1 cellular context compared by ENCODE assay signal in the genomic region with DNA sequence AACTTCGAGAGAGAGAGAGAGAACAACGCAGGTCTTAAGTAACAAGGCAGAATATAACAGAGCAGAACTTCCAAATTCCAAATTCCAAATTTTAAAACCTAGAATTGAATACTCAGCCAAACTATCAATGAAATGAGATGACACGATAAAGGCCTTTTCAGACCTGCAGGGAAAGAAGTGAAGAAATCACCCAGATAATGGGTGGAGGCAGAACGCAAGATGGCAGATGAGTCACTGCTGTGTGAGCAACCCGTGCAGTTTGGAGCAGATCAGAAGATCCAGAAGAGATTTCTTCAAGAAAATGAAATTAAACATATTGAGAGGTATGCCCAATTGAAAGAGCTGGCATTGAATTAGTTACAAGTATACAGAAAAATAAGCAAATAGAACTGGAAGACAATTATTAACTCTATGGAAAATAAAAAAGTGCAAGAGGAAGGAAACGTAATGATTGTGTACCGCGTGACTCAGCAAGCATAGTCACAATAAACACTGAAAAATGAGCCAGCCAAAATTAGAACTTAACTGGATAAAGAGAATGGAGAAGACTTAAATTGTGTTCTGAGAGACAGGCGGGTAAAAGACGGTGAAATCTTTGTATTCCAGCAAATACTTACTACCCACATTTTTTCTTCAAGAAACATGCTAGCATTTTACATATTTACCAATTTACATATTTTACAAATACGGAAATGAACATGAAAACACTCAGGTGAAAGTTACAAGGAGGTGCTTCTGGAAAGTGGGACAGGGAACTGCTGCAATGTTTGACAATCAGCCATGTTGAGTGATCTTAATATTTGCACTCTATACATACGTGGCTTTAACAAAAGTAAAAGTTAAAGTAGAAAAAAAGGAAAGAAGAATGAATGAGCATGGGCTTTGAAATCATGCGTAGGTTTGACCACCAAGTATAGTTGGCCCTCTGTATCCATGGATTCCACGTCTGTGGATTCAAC.
A peak's percentile ranks its signal among the peaks of the same experiment; 100 is the strongest.
TF ChIP-seq lines count a peak whose summit lies in the region.

No MANE protein-coding gene starts in this region.

TF ChIP-seq in K562, 482 proteins besides CTCF, POLR2A, EP300 and RAD21 (continued from another document and continues in another):
- TF ChIP-seq STAT5A (IDR thresholded peaks at IDR 0.05; ENCODE audit: borderline replicate concordance, low read length) (0 out of 2 replicates have a peak, but pooled peaks have one; percentile 4), TAF9B (IDR thresholded peaks at IDR 0.05; ENCODE audit: partially characterized antibody) (peak; percentile 71), LCOR (CRISPR knock-in tag; IDR thresholded peaks at IDR 0.05) (0 out of 2 replicates have a peak, but pooled peaks have one; percentile 60), KDM5B (IDR thresholded peaks at IDR 0.05; ENCODE audit: insufficient replicate concordance, low read depth, low read length) (peak; percentile 61), RUNX1 (IDR thresholded peaks at IDR 0.05; ENCODE audit: low read depth) (no peak), CXXC5 (CRISPR knock-in tag; IDR thresholded peaks at IDR 0.05) (peak; percentile 61), RAD51 (IDR thresholded peaks at IDR 0.05; ENCODE audit: borderline replicate concordance, low read depth) (peak; percentile 24; the same call in 1 of the 2 replicates), ZFX (CRISPR knock-in tag; IDR thresholded peaks at IDR 0.05) (peak; percentile 40; the same call in 1 of the 2 replicates), ZNF778 (CRISPR knock-in tag; IDR thresholded peaks at IDR 0.05) (no peak), THRAP3 (IDR thresholded peaks at IDR 0.05; ENCODE audit: borderline replicate concordance) (no peak; the same call in 1 of the 2 replicates), ZFP1 (CRISPR knock-in tag; IDR thresholded peaks at IDR 0.05) (peak; percentile 94), ATF1 (CRISPR knock-in tag; IDR thresholded peaks at IDR 0.05) (no peak), ATF1 (tag; IDR thresholded peaks at IDR 0.05) (peak; percentile 78), NRF1 (conservative IDR thresholded peaks at IDR 0.05 in 1 of 2, IDR thresholded peaks at IDR 0.05 in 1 of 2) (0 out of 4 replicates have a peak, but pooled peaks of 1 of the 2 experiments have one; percentile 21), RBBP5 (IDR thresholded peaks at IDR 0.05; ENCODE audit: borderline replicate concordance, insufficient read depth, low read length, poor library complexity, severe bottlenecking) (no peak), SNIP1 (IDR thresholded peaks at IDR 0.05; ENCODE audit: low read depth) (0 out of 2 replicates have a peak, but pooled peaks have one; percentile 29), EWSR1 (IDR thresholded peaks at IDR 0.05; ENCODE audit: borderline replicate concordance, low read depth, partially characterized antibody) (no peak), BRCA1 (IDR thresholded peaks at IDR 0.05) (no peak), BRCA1 (CRISPR knock-in tag; IDR thresholded peaks at IDR 0.05) (no peak), MCM7 (IDR thresholded peaks at IDR 0.05) (peak in 1 of 2 experiments; percentile 57; a peak in 1 of 4 replicates), SP1 (CRISPR knock-in tag; IDR thresholded peaks at IDR 0.05) (no peak), SMARCE1 (IDR thresholded peaks at IDR 0.05) (peak; percentile 98), SMARCC2 (IDR thresholded peaks at IDR 0.05; ENCODE audit: low read depth) (peak; percentile 95), ZNF41 (CRISPR knock-in tag; conservative IDR thresholded peaks at IDR 0.05) (0 out of 2 replicates have a peak, but pooled peaks have one; percentile 15), CEBPB (tag; IDR thresholded peaks at IDR 0.05) (peak; percentile 95), ETV5 (CRISPR knock-in tag; IDR thresholded peaks at IDR 0.05; ENCODE audit: low read depth) (no peak), JUN (IDR thresholded peaks at IDR 0.05; ENCODE audit: borderline replicate concordance, low read depth, low read length) (peak; percentile 91), JUN (CRISPR knock-in tag; IDR thresholded peaks at IDR 0.05; ENCODE audit: borderline replicate concordance) (no peak), FOSL1 (tag; conservative IDR thresholded peaks at IDR 0.05) (peak; percentile 100), RBFOX2 (IDR thresholded peaks at IDR 0.05; ENCODE audit: low read depth, low read length) (no peak), BHLHE40 (IDR thresholded peaks at IDR 0.05; ENCODE audit: low read length) (peak; percentile 87), SMARCB1 (IDR thresholded peaks at IDR 0.05; ENCODE audit: insufficient read length, low read depth) (peak; percentile 43), POLR2G (IDR thresholded peaks at IDR 0.05; ENCODE audit: low read depth, low read length) (no peak), ZNF766 (CRISPR knock-in tag; conservative IDR thresholded peaks at IDR 0.05) (peak; percentile 89), TOE1 (IDR thresholded peaks at IDR 0.05; ENCODE audit: borderline replicate concordance) (0 out of 2 replicates have a peak, but pooled peaks have one; percentile 59), TOE1 (CRISPR knock-in tag; IDR thresholded peaks at IDR 0.05; ENCODE audit: borderline replicate concordance, low read depth) (no peak), MYNN (IDR thresholded peaks at IDR 0.05) (0 out of 2 replicates have a peak, but pooled peaks have one; percentile 18), MYNN (CRISPR knock-in tag; IDR thresholded peaks at IDR 0.05) (no peak), MEF2D (tag; conservative IDR thresholded peaks at IDR 0.05; ENCODE audit: low read depth) (peak; percentile 74), BCOR (IDR thresholded peaks at IDR 0.05) (peak; percentile 63), FOXM1 (IDR thresholded peaks at IDR 0.05; ENCODE audit: low read depth) (no peak), FOXM1 (CRISPR knock-in tag; IDR thresholded peaks at IDR 0.05; ENCODE audit: low read depth) (no peak), MAFF (IDR thresholded peaks at IDR 0.05; ENCODE audit: low read length) (peak; percentile 88), ARID1B (IDR thresholded peaks at IDR 0.05) (peak; percentile 91), ZBTB17 (CRISPR knock-in tag; IDR thresholded peaks at IDR 0.05) (peak; percentile 57; the same call in 1 of the 2 replicates)
- TF ChIP-seq, protein P1, sequence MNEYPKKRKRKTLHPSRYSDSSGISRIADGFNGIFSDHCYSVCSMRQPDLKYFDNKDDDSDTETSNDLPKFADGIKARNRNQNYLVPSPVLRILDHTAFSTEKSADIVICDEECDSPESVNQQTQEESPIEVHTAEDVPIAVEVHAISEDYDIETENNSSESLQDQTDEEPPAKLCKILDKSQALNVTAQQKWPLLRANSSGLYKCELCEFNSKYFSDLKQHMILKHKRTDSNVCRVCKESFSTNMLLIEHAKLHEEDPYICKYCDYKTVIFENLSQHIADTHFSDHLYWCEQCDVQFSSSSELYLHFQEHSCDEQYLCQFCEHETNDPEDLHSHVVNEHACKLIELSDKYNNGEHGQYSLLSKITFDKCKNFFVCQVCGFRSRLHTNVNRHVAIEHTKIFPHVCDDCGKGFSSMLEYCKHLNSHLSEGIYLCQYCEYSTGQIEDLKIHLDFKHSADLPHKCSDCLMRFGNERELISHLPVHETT (CRISPR knock-in tag; conservative IDR thresholded peaks at IDR 0.05 in 1 of 2, IDR thresholded peaks at IDR 0.05 in 1 of 2) = peak in 1 of 2 experiments; percentile 86; a peak in 2 of 4 replicates
- TF ChIP-seq, protein P2, sequence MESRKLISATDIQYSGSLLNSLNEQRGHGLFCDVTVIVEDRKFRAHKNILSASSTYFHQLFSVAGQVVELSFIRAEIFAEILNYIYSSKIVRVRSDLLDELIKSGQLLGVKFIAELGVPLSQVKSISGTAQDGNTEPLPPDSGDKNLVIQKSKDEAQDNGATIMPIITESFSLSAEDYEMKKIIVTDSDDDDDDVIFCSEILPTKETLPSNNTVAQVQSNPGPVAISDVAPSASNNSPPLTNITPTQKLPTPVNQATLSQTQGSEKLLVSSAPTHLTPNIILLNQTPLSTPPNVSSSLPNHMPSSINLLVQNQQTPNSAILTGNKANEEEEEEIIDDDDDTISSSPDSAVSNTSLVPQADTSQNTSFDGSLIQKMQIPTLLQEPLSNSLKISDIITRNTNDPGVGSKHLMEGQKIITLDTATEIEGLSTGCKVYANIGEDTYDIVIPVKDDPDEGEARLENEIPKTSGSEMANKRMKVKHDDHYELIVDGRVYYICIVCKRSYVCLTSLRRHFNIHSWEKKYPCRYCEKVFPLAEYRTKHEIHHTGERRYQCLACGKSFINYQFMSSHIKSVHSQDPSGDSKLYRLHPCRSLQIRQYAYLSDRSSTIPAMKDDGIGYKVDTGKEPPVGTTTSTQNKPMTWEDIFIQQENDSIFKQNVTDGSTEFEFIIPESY (CRISPR knock-in tag; IDR thresholded peaks at IDR 0.05) = no peak
- TF ChIP-seq, protein P3, sequence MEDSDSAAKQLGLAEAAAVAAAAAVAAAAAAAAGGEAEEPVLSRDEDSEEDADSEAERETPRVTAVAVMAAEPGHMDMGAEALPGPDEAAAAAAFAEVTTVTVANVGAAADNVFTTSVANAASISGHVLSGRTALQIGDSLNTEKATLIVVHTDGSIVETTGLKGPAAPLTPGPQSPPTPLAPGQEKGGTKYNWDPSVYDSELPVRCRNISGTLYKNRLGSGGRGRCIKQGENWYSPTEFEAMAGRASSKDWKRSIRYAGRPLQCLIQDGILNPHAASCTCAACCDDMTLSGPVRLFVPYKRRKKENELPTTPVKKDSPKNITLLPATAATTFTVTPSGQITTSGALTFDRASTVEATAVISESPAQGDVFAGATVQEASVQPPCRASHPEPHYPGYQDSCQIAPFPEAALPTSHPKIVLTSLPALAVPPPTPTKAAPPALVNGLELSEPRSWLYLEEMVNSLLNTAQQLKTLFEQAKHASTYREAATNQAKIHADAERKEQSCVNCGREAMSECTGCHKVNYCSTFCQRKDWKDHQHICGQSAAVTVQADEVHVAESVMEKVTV (CRISPR knock-in tag; IDR thresholded peaks at IDR 0.05) = peak; percentile 36
- TF ChIP-seq, protein P4, sequence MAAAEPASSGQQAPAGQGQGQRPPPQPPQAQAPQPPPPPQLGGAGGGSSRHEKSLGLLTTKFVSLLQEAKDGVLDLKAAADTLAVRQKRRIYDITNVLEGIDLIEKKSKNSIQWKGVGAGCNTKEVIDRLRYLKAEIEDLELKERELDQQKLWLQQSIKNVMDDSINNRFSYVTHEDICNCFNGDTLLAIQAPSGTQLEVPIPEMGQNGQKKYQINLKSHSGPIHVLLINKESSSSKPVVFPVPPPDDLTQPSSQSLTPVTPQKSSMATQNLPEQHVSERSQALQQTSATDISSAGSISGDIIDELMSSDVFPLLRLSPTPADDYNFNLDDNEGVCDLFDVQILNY (CRISPR knock-in tag; IDR thresholded peaks at IDR 0.05) = no peak
- TF ChIP-seq, protein P5, sequence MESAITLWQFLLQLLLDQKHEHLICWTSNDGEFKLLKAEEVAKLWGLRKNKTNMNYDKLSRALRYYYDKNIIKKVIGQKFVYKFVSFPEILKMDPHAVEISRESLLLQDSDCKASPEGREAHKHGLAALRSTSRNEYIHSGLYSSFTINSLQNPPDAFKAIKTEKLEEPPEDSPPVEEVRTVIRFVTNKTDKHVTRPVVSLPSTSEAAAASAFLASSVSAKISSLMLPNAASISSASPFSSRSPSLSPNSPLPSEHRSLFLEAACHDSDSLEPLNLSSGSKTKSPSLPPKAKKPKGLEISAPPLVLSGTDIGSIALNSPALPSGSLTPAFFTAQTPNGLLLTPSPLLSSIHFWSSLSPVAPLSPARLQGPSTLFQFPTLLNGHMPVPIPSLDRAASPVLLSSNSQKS (CRISPR knock-in tag; IDR thresholded peaks at IDR 0.05) = no peak
- TF ChIP-seq, protein P6, sequence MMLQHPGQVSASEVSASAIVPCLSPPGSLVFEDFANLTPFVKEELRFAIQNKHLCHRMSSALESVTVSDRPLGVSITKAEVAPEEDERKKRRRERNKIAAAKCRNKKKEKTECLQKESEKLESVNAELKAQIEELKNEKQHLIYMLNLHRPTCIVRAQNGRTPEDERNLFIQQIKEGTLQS (IDR thresholded peaks at IDR 0.05) = peak; percentile 97
- TF ChIP-seq, protein P6 (CRISPR knock-in tag; conservative IDR thresholded peaks at IDR 0.05) = peak; percentile 51; the same call in 1 of the 2 replicates
- TF ChIP-seq, protein P7, sequence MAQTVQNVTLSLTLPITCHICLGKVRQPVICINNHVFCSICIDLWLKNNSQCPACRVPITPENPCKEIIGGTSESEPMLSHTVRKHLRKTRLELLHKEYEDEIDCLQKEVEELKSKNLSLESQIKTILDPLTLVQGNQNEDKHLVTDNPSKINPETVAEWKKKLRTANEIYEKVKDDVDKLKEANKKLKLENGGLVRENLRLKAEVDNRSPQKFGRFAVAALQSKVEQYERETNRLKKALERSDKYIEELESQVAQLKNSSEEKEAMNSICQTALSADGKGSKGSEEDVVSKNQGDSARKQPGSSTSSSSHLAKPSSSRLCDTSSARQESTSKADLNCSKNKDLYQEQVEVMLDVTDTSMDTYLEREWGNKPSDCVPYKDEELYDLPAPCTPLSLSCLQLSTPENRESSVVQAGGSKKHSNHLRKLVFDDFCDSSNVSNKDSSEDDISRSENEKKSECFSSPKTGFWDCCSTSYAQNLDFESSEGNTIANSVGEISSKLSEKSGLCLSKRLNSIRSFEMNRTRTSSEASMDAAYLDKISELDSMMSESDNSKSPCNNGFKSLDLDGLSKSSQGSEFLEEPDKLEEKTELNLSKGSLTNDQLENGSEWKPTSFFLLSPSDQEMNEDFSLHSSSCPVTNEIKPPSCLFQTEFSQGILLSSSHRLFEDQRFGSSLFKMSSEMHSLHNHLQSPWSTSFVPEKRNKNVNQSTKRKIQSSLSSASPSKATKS (CRISPR knock-in tag; IDR thresholded peaks at IDR 0.05) = no peak
- TF ChIP-seq, protein P8, sequence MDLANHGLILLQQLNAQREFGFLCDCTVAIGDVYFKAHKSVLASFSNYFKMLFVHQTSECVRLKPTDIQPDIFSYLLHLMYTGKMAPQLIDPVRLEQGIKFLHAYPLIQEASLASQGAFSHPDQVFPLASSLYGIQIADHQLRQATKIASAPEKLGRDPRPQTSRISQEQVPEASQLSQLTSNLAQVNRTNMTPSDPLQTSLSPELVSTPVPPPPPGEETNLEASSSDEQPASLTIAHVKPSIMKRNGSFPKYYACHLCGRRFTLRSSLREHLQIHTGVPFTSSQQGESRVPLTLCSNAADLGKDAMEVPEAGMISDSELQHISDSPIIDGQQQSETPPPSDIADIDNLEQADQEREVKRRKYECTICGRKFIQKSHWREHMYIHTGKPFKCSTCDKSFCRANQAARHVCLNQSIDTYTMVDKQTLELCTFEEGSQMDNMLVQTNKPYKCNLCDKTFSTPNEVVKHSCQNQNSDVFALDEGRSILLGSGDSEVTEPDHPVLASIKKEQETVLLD (IDR thresholded peaks at IDR 0.05) = peak; percentile 80; the same call in 1 of the 2 replicates
- TF ChIP-seq, protein P9, sequence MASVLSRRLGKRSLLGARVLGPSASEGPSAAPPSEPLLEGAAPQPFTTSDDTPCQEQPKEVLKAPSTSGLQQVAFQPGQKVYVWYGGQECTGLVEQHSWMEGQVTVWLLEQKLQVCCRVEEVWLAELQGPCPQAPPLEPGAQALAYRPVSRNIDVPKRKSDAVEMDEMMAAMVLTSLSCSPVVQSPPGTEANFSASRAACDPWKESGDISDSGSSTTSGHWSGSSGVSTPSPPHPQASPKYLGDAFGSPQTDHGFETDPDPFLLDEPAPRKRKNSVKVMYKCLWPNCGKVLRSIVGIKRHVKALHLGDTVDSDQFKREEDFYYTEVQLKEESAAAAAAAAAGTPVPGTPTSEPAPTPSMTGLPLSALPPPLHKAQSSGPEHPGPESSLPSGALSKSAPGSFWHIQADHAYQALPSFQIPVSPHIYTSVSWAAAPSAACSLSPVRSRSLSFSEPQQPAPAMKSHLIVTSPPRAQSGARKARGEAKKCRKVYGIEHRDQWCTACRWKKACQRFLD (CRISPR knock-in tag; IDR thresholded peaks at IDR 0.05) = peak; percentile 88
